In the genomic region with DNA sequence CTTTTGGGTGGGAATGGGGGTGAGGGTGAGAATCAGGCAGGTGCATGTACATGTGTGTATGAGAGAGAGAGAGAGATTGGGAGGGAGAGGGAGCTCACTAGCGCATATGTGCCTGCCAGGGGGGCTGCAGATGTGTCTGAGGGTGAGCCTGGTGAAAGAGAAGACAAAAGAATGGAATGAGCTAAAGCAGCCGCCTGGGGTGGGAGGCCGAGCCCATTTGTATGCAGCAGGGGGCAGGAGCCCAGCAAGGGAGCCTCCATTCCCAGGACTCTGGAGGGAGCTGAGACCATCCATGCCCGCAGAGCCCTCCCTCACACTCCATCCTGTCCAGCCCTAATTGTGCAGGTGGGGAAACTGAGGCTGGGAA, we compare ENCODE assay signal across 28 cellular contexts.
DNase-seq lines count a peak whose midpoint lies in the region; ATAC-seq, FAIRE-seq and TF ChIP-seq lines count a peak whose summit lies in the region.
"Had no signal": no experiment of that assay in that cellular context is flagged by ENCODE, and none has a peak within 500 bp of the region (broad histone marks: within the 10 kb centered on the region; RNA-seq: fewer than 3 reads in every experiment).

No MANE protein-coding gene starts in this region.

- H4K20me1 ChIP-seq in Karpas-422 (ENCODE audit: insufficient read depth, low read depth, low read length) (no peaks in the 10 kb centered on the region), neural progenitor cell (ENCODE audit: low read depth) (no peaks in the 10 kb centered on the region)

- DNase-seq in ELF-1 (ENCODE audit: low read depth, low spot score) (peak; percentile 70), Karpas-422 (no peak), caudate nucleus (lab: John Stamatoyannopoulos, UW) (no peak), neural progenitor cell (ENCODE audit: low spot score) (peak; percentile 73), T-cell (no peak), small intestine (no peak)
- DNase-seq: activated CD4-positive, alpha-beta T cell treated with anti-CD3 and anti-CD28 coated beads, Interleukin-2, amount 10 ng/mL, durations not matched to agents 24 days and 14 days; activated naive CD4-positive, alpha-beta T cell treated with anti-CD3 and anti-CD28 coated beads, Interleukin-2, amount 50 U/mL, for 16 hours; activated T-cell treated with anti-CD3 and anti-CD28 coated beads, Interleukin-2, amount 50 U/mL, for 4 hours; Calu3; mesenchymal stem cell; NCI-H1048; occipital lobe; stimulated activated naive CD4-positive, alpha-beta T cell had no signal

- H3K4me2 ChIP-seq in Karpas-422 (ENCODE audit: low read depth, low read length, poor library complexity, severe bottlenecking) (peak overlapping the region; percentile 71), neural progenitor cell (peak overlapping the region; percentile 65)
- H3K4me2 ChIP-seq: smooth muscle cell had no signal

- H3K27ac ChIP-seq in Karpas-422 (ENCODE audit: low read length) (peak overlapping the region; percentile 96), caudate nucleus (ENCODE audit: low read depth, low read length) (peak overlapping the region; percentile 95), neural progenitor cell (peak overlapping the region; percentile 96), small intestine (ENCODE audit: low read depth in 1 of 2, low read length in 1 of 2) (no peak overlapping the region)
- H3K27ac ChIP-seq: BLaER1 treated with 17β-estradiol and CSF1 and Interleukin-3, amounts not matched to agents 10 nM and 100 nM; heart left ventricle; thoracic aorta; vagina; VCaP had no signal

- H3K36me3 Mint-ChIP-seq in neural progenitor cell (no peaks in the 10 kb centered on the region), T-cell (no peaks in the 10 kb centered on the region)

- peaks cover 52% of the 10 kb centered on the region for H3F3A ChIP-seq in neural progenitor cell (ENCODE audit: low read depth)

- H3K9ac ChIP-seq in Karpas-422 (ENCODE audit: low read length), result peak overlapping the region; percentile 68
- no peak overlapping the region for H3K9ac ChIP-seq in neural progenitor cell
- H3K9ac ChIP-seq: BLaER1 treated with 17β-estradiol and CSF1 and Interleukin-3, amounts not matched to agents 10 nM and 100 nM had no signal

- H3K9me3 Mint-ChIP-seq in neural progenitor cell, result no peaks in the 10 kb centered on the region
- H3K9me3 Mint-ChIP-seq in T-cell, result no peaks in the 10 kb centered on the region
- H3K9me3 Mint-ChIP-seq: activated CD4-positive, alpha-beta T cell treated with anti-CD3 and anti-CD28 coated beads, Interleukin-2, amount 10 ng/mL, durations not matched to agents 24 days and 14 days; activated T-cell treated with anti-CD3 and anti-CD28 coated beads, Interleukin-2, amount 50 U/mL, for 4 hours; central memory CD8-positive, alpha-beta T cell had no signal

- ATAC-seq in HG02884 (IDR thresholded peaks at IDR 0.05; ENCODE audit: unreplicated experiment) (no peak), T-cell (replicated peaks in 1 of 4) (no peak), GM19452 (IDR thresholded peaks at IDR 0.05; ENCODE audit: unreplicated experiment) (no peak)
- ATAC-seq: activated T-cell treated with anti-CD3 and anti-CD28 coated beads, Interleukin-2, amount 50 U/mL, for 4 hours; GM12878; heart left ventricle; HepG2; SK-N-SH treated with all-trans-retinoic acid at 6 μM for 48 hours had no signal

- H3K9me2 ChIP-seq in Karpas-422 (replicated peaks; ENCODE audit: insufficient read depth, low read length), result no peaks in the 10 kb centered on the region

- H3K27me3 Mint-ChIP-seq in neural progenitor cell (ENCODE audit: insufficient read depth, low read depth) (peaks cover 8% of the 10 kb centered on the region), T-cell (peaks cover 5 to 9% of the 10 kb centered on the region in 2 donors)
- H3K27me3 Mint-ChIP-seq: activated CD4-positive, alpha-beta T cell treated with anti-CD3 and anti-CD28 coated beads, Interleukin-2, amount 10 ng/mL, durations not matched to agents 24 days and 14 days had no signal

- POLR2A ChIA-PET in T-cell (lab: Charles Lee), result no interaction called here

- FAIRE-seq in small intestine (lab: Jason Lieb, UNC), result no peak
- FAIRE-seq: astrocyte, GM12878, H54, HepG2 had no signal

- WGBS in small intestine, 3 donors, result 89 to 94% (median 90%) methylated on average over 4 of the region's 4 CpGs

- peaks cover 95% of the 10 kb centered on the region for H3K4me1 ChIP-seq in Karpas-422 (ENCODE audit: low read length)
- peaks cover 76% of the 10 kb centered on the region for H3K4me1 ChIP-seq in neural progenitor cell
- no peaks in the 10 kb centered on the region for H3K4me1 ChIP-seq in small intestine (ENCODE audit: control insufficient read depth in 2 of 2, insufficient read depth in 1 of 2, low read depth in 1 of 2, low read length in 1 of 2)

- no peak overlapping the region for H3K4me3 Mint-ChIP-seq in neural progenitor cell
- H3K4me3 Mint-ChIP-seq in T-cell, result no peak overlapping the region
- H3K4me3 Mint-ChIP-seq: activated CD4-positive, alpha-beta T cell treated with anti-CD3 and anti-CD28 coated beads, Interleukin-2, amount 10 ng/mL, durations not matched to agents 24 days and 14 days; activated T-cell treated with anti-CD3 and anti-CD28 coated beads, Interleukin-2, amount 50 U/mL, for 4 hours; central memory CD8-positive, alpha-beta T cell had no signal

- H3K27ac Mint-ChIP-seq in neural progenitor cell (peak overlapping the region; percentile 85), T-cell (no peak overlapping the region)
- H3K27ac Mint-ChIP-seq: activated CD4-positive, alpha-beta T cell treated with anti-CD3 and anti-CD28 coated beads, Interleukin-2, amount 10 ng/mL, durations not matched to agents 24 days and 14 days had no signal

- H3K27me3 ChIP-seq in Karpas-422 (ENCODE audit: low read length) (no peaks in the 10 kb centered on the region), neural progenitor cell (no peaks in the 10 kb centered on the region), small intestine (ENCODE audit: control insufficient read depth in 2 of 2, insufficient read depth in 2 of 2, low read length in 2 of 2) (no peaks in the 10 kb centered on the region)
- H3K27me3 ChIP-seq: BLaER1 treated with 17β-estradiol and CSF1 and Interleukin-3, amounts not matched to agents 10 nM and 100 nM; vagina had no signal

- peak; percentile 14 for TF ChIP-seq CTCF in neural progenitor cell (IDR thresholded peaks at IDR 0.05)

- H3K36me3 ChIP-seq in Karpas-422 (ENCODE audit: insufficient read depth, low read length), result no peaks in the 10 kb centered on the region
- H3K36me3 ChIP-seq in neural progenitor cell, result no peaks in the 10 kb centered on the region
- no peaks in the 10 kb centered on the region for H3K36me3 ChIP-seq in small intestine (ENCODE audit: control insufficient read depth in 2 of 2, insufficient read depth in 2 of 2, low read length in 2 of 2)
- H3K36me3 ChIP-seq: BLaER1 treated with 17β-estradiol and CSF1 and Interleukin-3, amounts not matched to agents 10 nM and 100 nM; heart left ventricle; thoracic aorta; vagina had no signal

- H3K9me3 ChIP-seq in Karpas-422 (ENCODE audit: low read length), result no peaks in the 10 kb centered on the region
- no peaks in the 10 kb centered on the region for H3K9me3 ChIP-seq in neural progenitor cell (ENCODE audit: low read depth)
- H3K9me3 ChIP-seq in small intestine (ENCODE audit: control insufficient read depth, low read depth), result no peaks in the 10 kb centered on the region
- H3K9me3 ChIP-seq: BLaER1 treated with 17β-estradiol and CSF1 and Interleukin-3, amounts not matched to agents 10 nM and 100 nM; heart left ventricle; thoracic aorta; vagina had no signal

- CTCF ChIA-PET in T-cell (lab: Charles Lee), result no interaction called here

- H3K4me3 ChIP-seq in Karpas-422 (ENCODE audit: low read length) (0 out of 2 replicates have a peak overlapping the region, but pooled peaks have one; percentile 32), neural progenitor cell (no peak overlapping the region), small intestine (ENCODE audit: low read depth in 1 of 2, low read length in 2 of 2) (no peak overlapping the region)
- H3K4me3 ChIP-seq: BLaER1 treated with 17β-estradiol and CSF1 and Interleukin-3, amounts not matched to agents 10 nM and 100 nM; GM12878; heart left ventricle; smooth muscle cell; thoracic aorta; vagina had no signal

- no peak overlapping the region for H2AFZ ChIP-seq in Karpas-422 (ENCODE audit: low read length)
- H2AFZ ChIP-seq in neural progenitor cell (replicated peaks), result no peak overlapping the region

- H3K4me1 Mint-ChIP-seq in neural progenitor cell, result peaks cover 75% of the 10 kb centered on the region
- H3K4me1 Mint-ChIP-seq in T-cell, result no peaks in the 10 kb centered on the region
- H3K4me1 Mint-ChIP-seq: activated CD4-positive, alpha-beta T cell treated with anti-CD3 and anti-CD28 coated beads, Interleukin-2, amount 10 ng/mL, durations not matched to agents 24 days and 14 days; central memory CD8-positive, alpha-beta T cell had no signal

- H3K79me2 ChIP-seq in Karpas-422 (ENCODE audit: low read length) (no peaks in the 10 kb centered on the region), neural progenitor cell (ENCODE audit: low read depth) (no peaks in the 10 kb centered on the region)

Comparison
In these comparisons a context has a peak if more than half of its experiments do, and no peak if none do; other contexts are left out.
1. DNase-seq: peak in ELF-1 (single experiment) and neural progenitor cell (single experiment); none in Karpas-422 (single experiment), caudate nucleus (0 of 61), T-cell (0 of 34) and small intestine (single experiment).
2. H3K27ac ChIP-seq: peak in Karpas-422 (single experiment), caudate nucleus (single experiment) and neural progenitor cell (single experiment); none in small intestine (0 of 2).